Comparison of ENCODE assay signal across 1 cellular context in genomic region chr11:73262851-73263495, GRCh38.
TF ChIP-seq lines count a peak whose summit lies in the region.

No MANE protein-coding gene starts in this region.

TF ChIP-seq in endothelial cell of umbilical vein, 7 proteins besides CTCF, POLR2A, EP300 and RAD21 (continued from another document):
- TF ChIP-seq EZH2 (IDR thresholded peaks at IDR 0.05; ENCODE audit: borderline replicate concordance, low read depth, low read length, severe bottlenecking) (no peak), MYC (IDR thresholded peaks at IDR 0.05; ENCODE audit: low read depth, low read length) (no peak), JUN (IDR thresholded peaks at IDR 0.05; ENCODE audit: borderline replicate concordance, insufficient read depth, insufficient read length, low read depth) (no peak), MAX (IDR thresholded peaks at IDR 0.05; ENCODE audit: insufficient read depth, insufficient read length) (no peak), POLR2AphosphoS5 (IDR thresholded peaks at IDR 0.05; ENCODE audit: insufficient read depth, low read depth, low read length) (no peak)
TF ChIP-seq in endothelial cell of umbilical vein: peak in this region for 0.
